In genomic region chr18:2919600-2919999, GRCh38 we compare ENCODE assay signal across 28 cellular contexts.
DNase-seq lines count a peak whose midpoint lies in the region; ATAC-seq and TF ChIP-seq lines count a peak whose summit lies in the region.
"Had no signal": no experiment of that assay in that cellular context is flagged by ENCODE, and none has a peak within 500 bp of the region (broad histone marks: within the 10 kb centered on the region; RNA-seq: fewer than 3 reads in every experiment).

No MANE protein-coding gene starts in this region.

- peaks cover 3% of the 10 kb centered on the region for H3K36me3 Mint-ChIP-seq in T-helper 17 cell (ENCODE audit: low read depth)
- peaks cover 26% of the 10 kb centered on the region for H3K36me3 Mint-ChIP-seq in type B pancreatic cell

- TF ChIP-seq CTCF in cardiac muscle cell (IDR thresholded peaks at IDR 0.05; ENCODE audit: low read depth, low read length) (no peak), type B pancreatic cell (conservative IDR thresholded peaks at IDR 0.05) (no peak)

- H3K27me3 Mint-ChIP-seq in T-helper 17 cell (no peaks in the 10 kb centered on the region), type B pancreatic cell (no peaks in the 10 kb centered on the region)
- H3K27me3 Mint-ChIP-seq: stimulated activated memory B cell treated with anti-CD40 and anti-IgM and Interleukin-4, amounts not matched to agents 10 μg/mL and 1 μg/mL and 100 μg/mL, for 72 hours had no signal

- peak overlapping the region; percentile 70 for H3K27ac Mint-ChIP-seq in T-helper 17 cell
- H3K27ac Mint-ChIP-seq in type B pancreatic cell, result no peak overlapping the region
- H3K27ac Mint-ChIP-seq: stimulated activated memory B cell treated with anti-CD40 and anti-IgM and Interleukin-4, amounts not matched to agents 10 μg/mL and 1 μg/mL and 100 μg/mL, for 72 hours; T-helper 1 cell treated with Interleukin-12 subunit alpha and Interleukin-12 subunit beta and Interleukin-4 antibody, amounts not matched to agents 30 μg/mL and 1 μg/mL, for 36 hours had no signal

- H3K4me1 ChIP-seq in cardiac muscle cell (ENCODE audit: low read depth), result no peaks in the 10 kb centered on the region

- peaks cover 16% of the 10 kb centered on the region for H3K4me1 Mint-ChIP-seq in T-helper 17 cell
- peaks cover 10% of the 10 kb centered on the region for H3K4me1 Mint-ChIP-seq in type B pancreatic cell (ENCODE audit: unreplicated experiment)

- H3K9me3 ChIP-seq in cardiac muscle cell (ENCODE audit: low read depth) (no peaks in the 10 kb centered on the region), T-helper 17 cell (ENCODE audit: control insufficient read depth, low read length, poor library complexity, severe bottlenecking) (no peaks in the 10 kb centered on the region)
- H3K9me3 ChIP-seq: lower lobe of right lung, upper lobe of left lung had no signal

- H3K4me3 Mint-ChIP-seq in T-helper 17 cell (no peak overlapping the region), type B pancreatic cell (no peak overlapping the region)
- H3K4me3 Mint-ChIP-seq: activated T-cell treated with anti-CD3 and anti-CD28 coated beads, Interleukin-2, amount 50 U/mL, for 4 hours; natural killer cell; stimulated activated memory B cell treated with anti-CD40 and anti-IgM and Interleukin-4, amounts not matched to agents 10 μg/mL and 1 μg/mL and 100 μg/mL, for 72 hours; T-helper 1 cell treated with Interleukin-12 subunit alpha and Interleukin-12 subunit beta and Interleukin-4 antibody, amounts not matched to agents 30 μg/mL and 1 μg/mL, for 36 hours had no signal

- intact Hi-C loops in Right ventricle myocardium inferior (cut with DNase I), result no loop called here

- peak overlapping the region; percentile 81 for H3K27ac ChIP-seq in cardiac muscle cell
- H3K27ac ChIP-seq: brain microvascular endothelial cell, hepatocyte, lower lobe of right lung, PC-9, upper lobe of left lung had no signal

- DNase-seq in cardiac muscle cell (ENCODE audit: low read depth in 1 of 2, low spot score in 1 of 2), result no peak
- no peak for DNase-seq in Right ventricle myocardium inferior (ENCODE audit: missing footprints)
- DNase-seq in T-helper 17 cell, result no peak
- peak; percentile 28 for DNase-seq in islet precursor cell
- peak; percentile 49 for DNase-seq in type B pancreatic cell (ENCODE audit: extremely low spot score, unreplicated experiment)
- DNase-seq in GM19240 (ENCODE audit: insufficient read length, low spot score), result no peak
- DNase-seq in COLO829 (ENCODE audit: low spot score), result no peak
- DNase-seq: activated CD4-positive, CD25-positive, alpha-beta regulatory T cell treated with anti-CD3 and anti-CD28 coated beads, Interleukin-2, amount 50 U/mL, for 72 hours; activated CD8-positive, alpha-beta memory T cell treated with anti-CD3 and anti-CD28 coated beads for 24 hours; activated T-cell treated with anti-CD3 and anti-CD28 coated beads, Interleukin-2, amount 50 U/mL, for 4 hours; amygdala; brain microvascular endothelial cell; lower lobe of right lung; natural killer cell; NCI-H146; NCI-H2107; NCI-H345; NCI-H69; PC-9; Right ventricle myocardium superior; stimulated activated CD4-positive, alpha-beta T cell treated with anti-CD3 and anti-CD28 coated beads, Interleukin-15, amount 100 ng/mL, for 24 hours; stimulated activated CD4-positive, alpha-beta T cell treated with anti-CD3 and anti-CD28 coated beads, Interleukin-4, amount 100 ng/mL, for 4 hours had no signal

- H3K9me3 Mint-ChIP-seq in type B pancreatic cell, result no peaks in the 10 kb centered on the region
- H3K9me3 Mint-ChIP-seq: activated T-cell treated with anti-CD3 and anti-CD28 coated beads, Interleukin-2, amount 50 U/mL, for 4 hours; natural killer cell; stimulated activated memory B cell treated with anti-CD40 and anti-IgM and Interleukin-4, amounts not matched to agents 10 μg/mL and 1 μg/mL and 100 μg/mL, for 72 hours; T-helper 1 cell treated with Interleukin-12 subunit alpha and Interleukin-12 subunit beta and Interleukin-4 antibody, amounts not matched to agents 30 μg/mL and 1 μg/mL, for 36 hours had no signal

- ATAC-seq in Right ventricle myocardium inferior (no peak), T-helper 17 cell (no peak), HG02798 (IDR thresholded peaks at IDR 0.05; ENCODE audit: poor library complexity, unreplicated experiment) (no peak)
- ATAC-seq: activated T-cell treated with anti-CD3 and anti-CD28 coated beads, Interleukin-2, amount 50 U/mL, for 4 hours; lower lobe of right lung; natural killer cell; SK-N-SH treated with all-trans-retinoic acid at 6 μM for 48 hours; stimulated activated memory B cell treated with anti-CD40 and anti-IgM and Interleukin-4, amounts not matched to agents 10 μg/mL and 1 μg/mL and 100 μg/mL, for 72 hours had no signal

- H3K36me3 ChIP-seq in cardiac muscle cell, result peaks cover 66% of the 10 kb centered on the region

- no peak overlapping the region for H3K4me3 ChIP-seq in cardiac muscle cell
- H3K4me3 ChIP-seq: hepatocyte, lower lobe of right lung, PC-9, upper lobe of left lung had no signal

- no peaks in the 10 kb centered on the region for H3K27me3 ChIP-seq in cardiac muscle cell
- H3K27me3 ChIP-seq: brain microvascular endothelial cell, hepatocyte, upper lobe of left lung had no signal

Comparison
In these comparisons a context has a peak if more than half of its experiments do, and no peak if none do; other contexts are left out.
1. DNase-seq: peak in islet precursor cell (single experiment) and type B pancreatic cell (single experiment); none in cardiac muscle cell (0 of 2), Right ventricle myocardium inferior (single experiment), T-helper 17 cell (0 of 3), GM19240 (single experiment) and COLO829 (single experiment).